ENCODE assay signal across 1 cellular context in the genomic region with DNA sequence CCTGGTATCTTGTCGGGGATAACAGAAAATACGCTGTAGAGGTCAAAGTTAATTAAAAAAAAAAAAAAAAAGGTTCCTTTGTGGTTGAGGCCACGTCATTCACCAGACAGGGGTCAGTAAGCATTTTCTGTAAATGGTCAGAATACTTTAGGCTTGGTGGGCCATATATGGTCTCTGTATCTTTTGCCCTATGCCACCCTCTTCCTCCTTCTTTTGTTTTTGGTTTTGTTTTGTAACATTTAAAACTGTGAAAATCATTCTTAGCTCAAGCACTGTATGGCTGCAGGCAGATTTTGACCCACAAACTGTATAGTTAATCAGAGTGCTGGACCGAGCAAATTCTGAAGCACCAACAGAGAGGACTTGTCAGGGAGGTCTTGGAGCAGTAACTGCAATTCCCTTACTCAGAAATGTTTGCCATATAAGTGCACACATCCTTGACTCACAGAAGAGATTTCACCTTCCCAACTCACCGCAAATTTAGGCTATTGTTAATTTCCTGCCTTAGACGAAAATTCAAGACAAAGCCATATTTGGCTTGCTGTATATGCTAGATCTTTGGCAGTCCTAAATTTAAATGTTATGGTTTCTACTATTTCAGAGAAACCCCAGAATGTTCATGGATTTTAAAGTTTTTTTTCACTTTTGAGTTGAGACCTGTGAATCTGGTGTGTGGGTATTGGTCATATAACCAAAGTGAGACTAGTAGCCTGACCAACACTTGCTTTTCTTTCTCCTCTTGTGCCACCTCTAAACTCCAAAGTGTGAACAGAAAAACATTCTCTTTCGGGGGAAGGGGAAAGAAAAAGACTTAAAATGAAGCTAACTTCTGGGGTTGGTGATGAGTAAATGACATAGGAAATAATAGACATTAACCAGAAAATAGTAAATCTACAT.
TF ChIP-seq lines count a peak whose summit lies in the region.

No MANE protein-coding gene starts in this region.

TF ChIP-seq in GM23338, 12 proteins besides CTCF, POLR2A, EP300 and RAD21:
- TF ChIP-seq, protein P1, sequence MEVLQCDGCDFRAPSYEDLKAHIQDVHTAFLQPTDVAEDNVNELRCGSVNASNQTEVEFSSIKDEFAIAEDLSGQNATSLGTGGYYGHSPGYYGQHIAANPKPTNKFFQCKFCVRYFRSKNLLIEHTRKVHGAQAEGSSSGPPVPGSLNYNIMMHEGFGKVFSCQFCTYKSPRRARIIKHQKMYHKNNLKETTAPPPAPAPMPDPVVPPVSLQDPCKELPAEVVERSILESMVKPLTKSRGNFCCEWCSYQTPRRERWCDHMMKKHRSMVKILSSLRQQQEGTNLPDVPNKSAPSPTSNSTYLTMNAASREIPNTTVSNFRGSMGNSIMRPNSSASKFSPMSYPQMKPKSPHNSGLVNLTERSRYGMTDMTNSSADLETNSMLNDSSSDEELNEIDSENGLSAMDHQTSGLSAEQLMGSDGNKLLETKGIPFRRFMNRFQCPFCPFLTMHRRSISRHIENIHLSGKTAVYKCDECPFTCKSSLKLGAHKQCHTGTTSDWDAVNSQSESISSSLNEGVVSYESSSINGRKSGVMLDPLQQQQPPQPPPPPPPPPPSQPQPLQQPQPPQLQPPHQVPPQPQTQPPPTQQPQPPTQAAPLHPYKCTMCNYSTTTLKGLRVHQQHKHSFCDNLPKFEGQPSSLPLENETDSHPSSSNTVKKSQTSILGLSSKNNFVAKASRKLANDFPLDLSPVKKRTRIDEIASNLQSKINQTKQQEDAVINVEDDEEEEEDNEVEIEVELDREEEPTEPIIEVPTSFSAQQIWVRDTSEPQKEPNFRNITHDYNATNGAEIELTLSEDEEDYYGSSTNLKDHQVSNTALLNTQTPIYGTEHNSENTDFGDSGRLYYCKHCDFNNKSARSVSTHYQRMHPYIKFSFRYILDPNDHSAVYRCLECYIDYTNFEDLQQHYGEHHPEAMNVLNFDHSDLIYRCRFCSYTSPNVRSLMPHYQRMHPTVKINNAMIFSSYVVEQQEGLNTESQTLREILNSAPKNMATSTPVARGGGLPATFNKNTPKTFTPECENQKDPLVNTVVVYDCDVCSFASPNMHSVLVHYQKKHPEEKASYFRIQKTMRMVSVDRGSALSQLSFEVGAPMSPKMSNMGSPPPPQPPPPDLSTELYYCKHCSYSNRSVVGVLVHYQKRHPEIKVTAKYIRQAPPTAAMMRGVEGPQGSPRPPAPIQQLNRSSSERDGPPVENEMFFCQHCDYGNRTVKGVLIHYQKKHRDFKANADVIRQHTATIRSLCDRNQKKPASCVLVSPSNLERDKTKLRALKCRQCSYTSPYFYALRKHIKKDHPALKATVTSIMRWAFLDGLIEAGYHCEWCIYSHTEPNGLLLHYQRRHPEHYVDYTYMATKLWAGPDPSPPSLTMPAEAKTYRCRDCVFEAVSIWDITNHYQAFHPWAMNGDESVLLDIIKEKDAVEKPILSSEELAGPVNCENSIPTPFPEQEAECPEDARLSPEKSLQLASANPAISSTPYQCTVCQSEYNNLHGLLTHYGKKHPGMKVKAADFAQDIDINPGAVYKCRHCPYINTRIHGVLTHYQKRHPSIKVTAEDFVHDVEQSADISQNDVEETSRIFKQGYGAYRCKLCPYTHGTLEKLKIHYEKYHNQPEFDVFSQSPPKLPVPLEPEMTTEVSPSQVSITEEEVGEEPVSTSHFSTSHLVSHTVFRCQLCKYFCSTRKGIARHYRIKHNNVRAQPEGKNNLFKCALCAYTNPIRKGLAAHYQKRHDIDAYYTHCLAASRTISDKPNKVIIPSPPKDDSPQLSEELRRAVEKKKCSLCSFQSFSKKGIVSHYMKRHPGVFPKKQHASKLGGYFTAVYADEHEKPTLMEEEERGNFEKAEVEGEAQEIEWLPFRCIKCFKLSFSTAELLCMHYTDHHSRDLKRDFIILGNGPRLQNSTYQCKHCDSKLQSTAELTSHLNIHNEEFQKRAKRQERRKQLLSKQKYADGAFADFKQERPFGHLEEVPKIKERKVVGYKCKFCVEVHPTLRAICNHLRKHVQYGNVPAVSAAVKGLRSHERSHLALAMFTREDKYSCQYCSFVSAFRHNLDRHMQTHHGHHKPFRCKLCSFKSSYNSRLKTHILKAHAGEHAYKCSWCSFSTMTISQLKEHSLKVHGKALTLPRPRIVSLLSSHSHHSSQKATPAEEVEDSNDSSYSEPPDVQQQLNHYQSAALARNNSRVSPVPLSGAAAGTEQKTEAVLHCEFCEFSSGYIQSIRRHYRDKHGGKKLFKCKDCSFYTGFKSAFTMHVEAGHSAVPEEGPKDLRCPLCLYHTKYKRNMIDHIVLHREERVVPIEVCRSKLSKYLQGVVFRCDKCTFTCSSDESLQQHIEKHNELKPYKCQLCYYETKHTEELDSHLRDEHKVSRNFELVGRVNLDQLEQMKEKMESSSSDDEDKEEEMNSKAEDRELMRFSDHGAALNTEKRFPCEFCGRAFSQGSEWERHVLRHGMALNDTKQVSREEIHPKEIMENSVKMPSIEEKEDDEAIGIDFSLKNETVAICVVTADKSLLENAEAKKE (CRISPR knock-in tag; IDR thresholded peaks at IDR 0.05), result no peak
- TF ChIP-seq NANOG (IDR thresholded peaks at IDR 0.05; ENCODE audit: borderline replicate concordance), result no peak
- TF ChIP-seq, protein P2, sequence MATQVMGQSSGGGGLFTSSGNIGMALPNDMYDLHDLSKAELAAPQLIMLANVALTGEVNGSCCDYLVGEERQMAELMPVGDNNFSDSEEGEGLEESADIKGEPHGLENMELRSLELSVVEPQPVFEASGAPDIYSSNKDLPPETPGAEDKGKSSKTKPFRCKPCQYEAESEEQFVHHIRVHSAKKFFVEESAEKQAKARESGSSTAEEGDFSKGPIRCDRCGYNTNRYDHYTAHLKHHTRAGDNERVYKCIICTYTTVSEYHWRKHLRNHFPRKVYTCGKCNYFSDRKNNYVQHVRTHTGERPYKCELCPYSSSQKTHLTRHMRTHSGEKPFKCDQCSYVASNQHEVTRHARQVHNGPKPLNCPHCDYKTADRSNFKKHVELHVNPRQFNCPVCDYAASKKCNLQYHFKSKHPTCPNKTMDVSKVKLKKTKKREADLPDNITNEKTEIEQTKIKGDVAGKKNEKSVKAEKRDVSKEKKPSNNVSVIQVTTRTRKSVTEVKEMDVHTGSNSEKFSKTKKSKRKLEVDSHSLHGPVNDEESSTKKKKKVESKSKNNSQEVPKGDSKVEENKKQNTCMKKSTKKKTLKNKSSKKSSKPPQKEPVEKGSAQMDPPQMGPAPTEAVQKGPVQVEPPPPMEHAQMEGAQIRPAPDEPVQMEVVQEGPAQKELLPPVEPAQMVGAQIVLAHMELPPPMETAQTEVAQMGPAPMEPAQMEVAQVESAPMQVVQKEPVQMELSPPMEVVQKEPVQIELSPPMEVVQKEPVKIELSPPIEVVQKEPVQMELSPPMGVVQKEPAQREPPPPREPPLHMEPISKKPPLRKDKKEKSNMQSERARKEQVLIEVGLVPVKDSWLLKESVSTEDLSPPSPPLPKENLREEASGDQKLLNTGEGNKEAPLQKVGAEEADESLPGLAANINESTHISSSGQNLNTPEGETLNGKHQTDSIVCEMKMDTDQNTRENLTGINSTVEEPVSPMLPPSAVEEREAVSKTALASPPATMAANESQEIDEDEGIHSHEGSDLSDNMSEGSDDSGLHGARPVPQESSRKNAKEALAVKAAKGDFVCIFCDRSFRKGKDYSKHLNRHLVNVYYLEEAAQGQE (IDR thresholded peaks at IDR 0.05; ENCODE audit: unreplicated experiment), result no peak
- no peak for TF ChIP-seq ZNF331 (CRISPR knock-in tag; IDR thresholded peaks at IDR 0.05; ENCODE audit: low read depth)
- TF ChIP-seq CREB1 (CRISPR knock-in tag; IDR thresholded peaks at IDR 0.05; ENCODE audit: low read depth), result no peak
- no peak for TF ChIP-seq ZNF114 (CRISPR knock-in tag; IDR thresholded peaks at IDR 0.05)
- no peak for TF ChIP-seq JUNB (IDR thresholded peaks at IDR 0.05; ENCODE audit: unreplicated experiment)
- no peak for TF ChIP-seq POLR2AphosphoS5 (IDR thresholded peaks at IDR 0.05; ENCODE audit: low read depth)
- TF ChIP-seq, protein P3, sequence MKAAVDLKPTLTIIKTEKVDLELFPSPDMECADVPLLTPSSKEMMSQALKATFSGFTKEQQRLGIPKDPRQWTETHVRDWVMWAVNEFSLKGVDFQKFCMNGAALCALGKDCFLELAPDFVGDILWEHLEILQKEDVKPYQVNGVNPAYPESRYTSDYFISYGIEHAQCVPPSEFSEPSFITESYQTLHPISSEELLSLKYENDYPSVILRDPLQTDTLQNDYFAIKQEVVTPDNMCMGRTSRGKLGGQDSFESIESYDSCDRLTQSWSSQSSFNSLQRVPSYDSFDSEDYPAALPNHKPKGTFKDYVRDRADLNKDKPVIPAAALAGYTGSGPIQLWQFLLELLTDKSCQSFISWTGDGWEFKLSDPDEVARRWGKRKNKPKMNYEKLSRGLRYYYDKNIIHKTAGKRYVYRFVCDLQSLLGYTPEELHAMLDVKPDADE (IDR thresholded peaks at IDR 0.05), result no peak
- no peak for TF ChIP-seq STAT1 (IDR thresholded peaks at IDR 0.05; ENCODE audit: unreplicated experiment)
- TF ChIP-seq EZH2 (IDR thresholded peaks at IDR 0.05; ENCODE audit: low read depth, unreplicated experiment), result no peak
- no peak for TF ChIP-seq EZH2phosphoT487 (IDR thresholded peaks at IDR 0.05; ENCODE audit: unreplicated experiment)
